Comparison of ENCODE assay signal across 22 cellular contexts in genomic region chr11:70089631-70090030, GRCh38. TPM values are rescaled to one million over a fixed set of nuclear protein-coding genes. Genes with fewer than 3 reads are reported as not detected.
DNase-seq lines count a peak whose midpoint lies in the region; TF ChIP-seq lines count a peak whose summit lies in the region.
"Had no signal": no experiment of that assay in that cellular context is flagged by ENCODE, and none has a peak within 500 bp of the region (broad histone marks: within the 10 kb centered on the region; RNA-seq: fewer than 3 reads in every experiment).

No MANE protein-coding gene starts in this region.

- no peak for TF ChIP-seq POLR2A in testis (IDR thresholded peaks at IDR 0.05)

- H4K5ac ChIP-seq in H9 (ENCODE audit: insufficient read length, low read depth, low read length), result no peak overlapping the region

- no peak overlapping the region for H2BK12ac ChIP-seq in H9 (ENCODE audit: insufficient read length, low read depth, low read length)

- H3K9me3 Mint-ChIP-seq in neural progenitor cell, result no peaks in the 10 kb centered on the region
- no peaks in the 10 kb centered on the region for H3K9me3 Mint-ChIP-seq in H9

- H3K18ac ChIP-seq in H9 (ENCODE audit: insufficient read length, low read depth, low read length), result no peak overlapping the region

- H3K4me3 ChIP-seq in neural progenitor cell, result no peak overlapping the region
- no peak overlapping the region for H3K4me3 ChIP-seq in testis
- H3K4me3 ChIP-seq: BLaER1, K562 had no signal

- no peak overlapping the region for H2BK15ac ChIP-seq in H9 (ENCODE audit: low read depth, low read length)

- no peak overlapping the region for H2AK5ac ChIP-seq in H9 (ENCODE audit: insufficient read length, low read length)

- H2AFZ ChIP-seq in neural progenitor cell (replicated peaks), result no peak overlapping the region
- no peak overlapping the region for H2AFZ ChIP-seq in H9 (ENCODE audit: low read length)

- DNase-seq in RPMI7951 (ENCODE audit: low read depth) (peak; percentile 38), epidermal melanocyte (ENCODE audit: insufficient read length, low spot score) (peak; percentile 88), neural progenitor cell (ENCODE audit: low spot score) (no peak), testis (peak; percentile 29), NCI-H1694 (lab: John Stamatoyannopoulos, UW) (no peak), EL (no peak), H9 (no peak)
- DNase-seq: CD4-positive, CD25-positive, alpha-beta regulatory T cell; Kasumi-1; NCI-H1105 treated with DMSO at 0.1 percent for 48 hours; NCI-H146; NCI-H2029; NCI-H446 treated with DMSO at 0.1 percent for 48 hours; NCI-H526; NCI-H82; SHP77 had no signal

- H3K4ac ChIP-seq in H9 (ENCODE audit: low read depth, low read length), result no peak overlapping the region

- peaks cover 21% of the 10 kb centered on the region for H3K4me1 Mint-ChIP-seq in neural progenitor cell
- H3K4me1 Mint-ChIP-seq in H9, result peaks cover 8 to 14% of the 10 kb centered on the region in 2 experiments
- H3K4me1 Mint-ChIP-seq: CD4-positive, CD25-positive, alpha-beta regulatory T cell had no signal

- H3K9me3 ChIP-seq in neural progenitor cell (ENCODE audit: low read depth) (no peaks in the 10 kb centered on the region), testis (no peaks in the 10 kb centered on the region), H9 (ENCODE audit: control insufficient read depth, low read depth, low read length) (no peaks in the 10 kb centered on the region)
- H3K9me3 ChIP-seq: BLaER1 had no signal

- no peak overlapping the region for H3K23ac ChIP-seq in H9 (ENCODE audit: insufficient read length, low read depth, low read length)

- no peaks in the 10 kb centered on the region for H3K23me2 ChIP-seq in H9 (ENCODE audit: insufficient read length, low read depth, low read length, poor library complexity, severe bottlenecking)

- H3K36me3 Mint-ChIP-seq in neural progenitor cell, result no peaks in the 10 kb centered on the region
- peaks cover 0 to 7% (median 0%) of the 10 kb centered on the region in 3 experiments; a peak in 3 of 7 replicates for H3K36me3 Mint-ChIP-seq in H9 (ENCODE audit: insufficient read depth in 1 of 3, low read depth in 3 of 3)
- H3K36me3 Mint-ChIP-seq: CD4-positive, CD25-positive, alpha-beta regulatory T cell had no signal

- H4K8ac ChIP-seq in H9 (replicated peaks; ENCODE audit: insufficient read length, low read depth, low read length), result no peak overlapping the region

- H3K27ac ChIP-seq in neural progenitor cell (no peak overlapping the region), testis (no peak overlapping the region), H9 (ENCODE audit: insufficient read length, low read depth, low read length) (no peak overlapping the region)
- H3K27ac ChIP-seq: BLaER1, RWPE1 had no signal

- H3K56ac ChIP-seq in H9 (ENCODE audit: insufficient read length, low read depth, low read length), result no peak overlapping the region

- H3F3A ChIP-seq in neural progenitor cell (ENCODE audit: low read depth), result no peaks in the 10 kb centered on the region

- no peaks in the 10 kb centered on the region for H3K79me2 ChIP-seq in neural progenitor cell (ENCODE audit: low read depth)
- no peaks in the 10 kb centered on the region for H3K79me2 ChIP-seq in H9 (ENCODE audit: insufficient read depth, low read length)

- no peak overlapping the region for H4K91ac ChIP-seq in H9 (ENCODE audit: insufficient read length, low read depth, low read length)

- H3K4me2 ChIP-seq in neural progenitor cell (no peak overlapping the region), H9 (ENCODE audit: insufficient read depth, insufficient read length, low read length) (no peak overlapping the region)
- H3K4me2 ChIP-seq: BLaER1 had no signal

- H3K4me1 ChIP-seq in neural progenitor cell (peaks cover 8% of the 10 kb centered on the region), testis (no peaks in the 10 kb centered on the region), H9 (ENCODE audit: insufficient read depth, low read length) (no peaks in the 10 kb centered on the region; the same call in 1 of the 2 replicates)

- WGBS in testis, 2 donors, result 64 to 68% methylated on average over 9 of the region's 9 CpGs
- WGBS in H9 (ENCODE audit: extremely low coverage, insufficient read length, low lambda C conversion rate), result no CpG with 5 or more reads among the region's 9 CpGs

- H3K27me3 Mint-ChIP-seq in neural progenitor cell (ENCODE audit: insufficient read depth, low read depth), result peaks cover 8% of the 10 kb centered on the region
- peaks cover 16% of the 10 kb centered on the region for H3K27me3 Mint-ChIP-seq in H9 (ENCODE audit: low read depth)

- no peak overlapping the region for H2BK20ac ChIP-seq in H9 (ENCODE audit: low read depth, low read length, poor library complexity, severe bottlenecking)

- H3K4me3 Mint-ChIP-seq in neural progenitor cell (peak overlapping the region; percentile 38), H9 (no peak overlapping the region)
- H3K4me3 Mint-ChIP-seq: CD4-positive, CD25-positive, alpha-beta regulatory T cell had no signal

- no peaks in the 10 kb centered on the region for H3K27me3 ChIP-seq in neural progenitor cell
- no peaks in the 10 kb centered on the region for H3K27me3 ChIP-seq in testis
- no peaks in the 10 kb centered on the region for H3K27me3 ChIP-seq in H9 (ENCODE audit: insufficient read depth, low read length)
- H3K27me3 ChIP-seq: BLaER1 had no signal

- H3K79me1 ChIP-seq in H9 (ENCODE audit: insufficient read depth, low read depth, low read length, poor library complexity, severe bottlenecking), result no peaks in the 10 kb centered on the region

- no peaks in the 10 kb centered on the region for H4K20me1 ChIP-seq in neural progenitor cell (ENCODE audit: low read depth)
- peaks cover 3% of the 10 kb centered on the region for H4K20me1 ChIP-seq in H9 (ENCODE audit: control insufficient read depth, insufficient read depth, insufficient read length)
- H4K20me1 ChIP-seq: BLaER1 had no signal

- H3K14ac ChIP-seq in H9 (ENCODE audit: insufficient read depth, low read length), result no peak overlapping the region

- no peak overlapping the region for H3K9ac ChIP-seq in neural progenitor cell
- no peak overlapping the region for H3K9ac ChIP-seq in H9 (ENCODE audit: extremely low read depth, insufficient read length, low read length)
- H3K9ac ChIP-seq: BLaER1 had no signal

- intact Hi-C loops in testis (cut with DNase I; ENCODE audit: low total_unique reads), result no loop called here

- H3K27ac Mint-ChIP-seq in neural progenitor cell, result no peak overlapping the region
- H3K27ac Mint-ChIP-seq in H9, result no peak overlapping the region
- H3K27ac Mint-ChIP-seq: CD4-positive, CD25-positive, alpha-beta regulatory T cell had no signal

- H3K36me3 ChIP-seq in neural progenitor cell (no peaks in the 10 kb centered on the region), testis (ENCODE audit: low read depth, missing control alignments) (no peaks in the 10 kb centered on the region)
- H3K36me3 ChIP-seq: BLaER1 had no signal

- no peak overlapping the region for H3T11ph ChIP-seq in H9 (ENCODE audit: low read length)

- no peak for TF ChIP-seq CTCF in neural progenitor cell (IDR thresholded peaks at IDR 0.05)
- TF ChIP-seq CTCF in testis (IDR thresholded peaks at IDR 0.05), result no peak
- no peak for TF ChIP-seq CTCF in H9 (conservative IDR thresholded peaks at IDR 0.05)

- H2BK120ac ChIP-seq in H9 (ENCODE audit: low read depth, low read length, poor library complexity, severe bottlenecking), result no peak overlapping the region

- H2BK5ac ChIP-seq in H9 (ENCODE audit: insufficient read length, low read length), result no peak overlapping the region

RNA-seq across cellular contexts. Expression of gene ANO1, which starts 11.5 kb away (rescaled TPM):
- total RNA-seq in RPMI7951 (2014; rRNA removed; shearing (Covaris generic)), result 7.5 and 8.4 TPM in 2 replicates
- total RNA-seq in neural progenitor cell (ENCODE audit: low replicate concordance) (0.19 TPM in 1 of 2 replicates, not detected in the other), testis (10 to 100 TPM; 10.3 to 25.4 TPM), H9 (2021) (10.9 TPM in 2 replicates)
- 42.7 TPM for polyA plus RNA-seq in testis (ENCODE audit: insufficient read depth, low read depth, low replicate concordance)
- total RNA-seq: CD4-positive, CD25-positive, alpha-beta regulatory T cell; G401; HepG2; K562; M059J had no signal
- polyA plus RNA-seq: CD4-positive, CD25-positive, alpha-beta regulatory T cell; HepG2; K562 had no signal

Comparison
In these comparisons a context has a peak if more than half of its experiments do, and no peak if none do; other contexts are left out.
1. DNase-seq: peak in RPMI7951 (single experiment), epidermal melanocyte (single experiment) and testis (single experiment); none in neural progenitor cell (single experiment), NCI-H1694 (single experiment), EL (single experiment) and H9 (single experiment).